18 cellular contexts compared by ENCODE assay signal in the genomic region with DNA sequence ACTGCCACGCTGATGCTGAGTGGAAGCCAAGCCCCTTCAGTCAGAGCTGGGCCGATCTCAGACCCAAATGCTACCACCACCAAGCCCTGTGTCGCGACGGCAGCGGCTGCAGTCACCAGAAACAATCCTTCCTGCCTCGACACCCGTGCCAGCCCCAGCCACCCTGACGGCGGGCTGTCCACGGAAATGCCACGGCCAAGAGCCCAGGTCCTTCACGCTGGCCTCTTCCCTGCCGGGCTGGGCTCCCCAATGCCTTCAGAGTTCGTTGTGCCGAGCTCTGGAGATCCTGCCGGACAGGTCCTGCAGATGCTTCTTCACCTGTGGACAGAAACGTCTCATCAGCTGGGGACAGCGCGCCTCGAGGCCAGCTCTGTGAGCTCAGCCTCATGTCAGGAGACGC. TPM values are rescaled to one million over a fixed set of nuclear protein-coding genes. Genes with fewer than 3 reads are reported as not detected.
A peak's percentile ranks its signal among the peaks of the same experiment; 100 is the strongest.
DNase-seq lines count a peak whose midpoint lies in the region; ATAC-seq, FAIRE-seq and TF ChIP-seq lines count a peak whose summit lies in the region.
"Had no signal": no experiment of that assay in that cellular context is flagged by ENCODE, and none has a peak within 500 bp of the region (broad histone marks: within the 10 kb centered on the region; RNA-seq: fewer than 3 reads in every experiment).

No MANE protein-coding gene starts in this region.

- 92% methylated on average over 22 of the region's 22 CpGs for WGBS in right cardiac atrium

- H3K9me3 ChIP-seq in right cardiac atrium (ENCODE audit: control insufficient read depth, low read length) (no peaks in the 10 kb centered on the region), kidney (ENCODE audit: control insufficient read depth in 1 of 2, low read length in 2 of 2) (no peaks in the 10 kb centered on the region), tibial artery (no peaks in the 10 kb centered on the region)
- H3K9me3 ChIP-seq: BE2C had no signal

- DNase-seq in right cardiac atrium = peak; percentile 6 to 56 (median 26)
- no peak for DNase-seq in left ventricle myocardium superior
- DNase-seq in effector memory CD8-positive, alpha-beta T cell = no peak
- DNase-seq in kidney = peak; percentile 50
- no peak for DNase-seq in NCI-H128 (lab: John Stamatoyannopoulos, UW; ENCODE audit: unreplicated experiment)
- no peak for DNase-seq in tibial artery
- DNase-seq: BE2C, DMS79, HCEC 1CT, HFFc6 had no signal

- ATAC-seq in right cardiac atrium (no peak), left ventricle myocardium superior (no peak), HG03378 (IDR thresholded peaks at IDR 0.05; ENCODE audit: unreplicated experiment) (no peak)
- no peak for ATAC-seq in effector memory CD8-positive, alpha-beta T cell (replicated peaks)
- ATAC-seq: GM12878 had no signal

- peak overlapping the region; percentile 25 to 39 for H3K27ac Mint-ChIP-seq in effector memory CD8-positive, alpha-beta T cell
- H3K27ac Mint-ChIP-seq: HFFc6 had no signal

- H3K4me3 Mint-ChIP-seq in effector memory CD8-positive, alpha-beta T cell = no peak overlapping the region
- H3K4me3 Mint-ChIP-seq: CD4-positive, alpha-beta memory T cell; HFFc6 had no signal

- no peaks in the 10 kb centered on the region for H3K9me3 Mint-ChIP-seq in effector memory CD8-positive, alpha-beta T cell
- H3K9me3 Mint-ChIP-seq: HFFc6 had no signal

- peaks cover 64% of the 10 kb centered on the region for H3K36me3 Mint-ChIP-seq in effector memory CD8-positive, alpha-beta T cell (ENCODE audit: insufficient read depth)

- no peak overlapping the region for H3K9ac ChIP-seq in kidney (ENCODE audit: low read length in 2 of 2)

- no peaks in the 10 kb centered on the region for H3K27me3 ChIP-seq in right cardiac atrium (ENCODE audit: control insufficient read depth, insufficient read depth)
- no peaks in the 10 kb centered on the region for H3K27me3 ChIP-seq in tibial artery
- H3K27me3 ChIP-seq: BE2C had no signal

- intact Hi-C loops in right cardiac atrium (cut with DNase I) (no loop called here), left ventricle myocardium superior (cut with micrococcal nuclease) (no loop called here), kidney (cut with DNase I) (no loop called here), tibial artery (cut with DNase I; ENCODE audit: low total_unique reads) (no loop called here)

- TF ChIP-seq CTCF in kidney (IDR thresholded peaks at IDR 0.05; ENCODE audit: borderline replicate concordance, extremely low read depth, insufficient read depth) = no peak
- TF ChIP-seq CTCF in tibial artery (IDR thresholded peaks at IDR 0.05) = no peak

- no peak for FAIRE-seq in kidney (lab: Jason Lieb, UNC)
- FAIRE-seq: A204.1, GM12878, GM18507 had no signal

- H3K4me1 ChIP-seq in right cardiac atrium (ENCODE audit: control insufficient read depth, insufficient read depth, low read length) (no peaks in the 10 kb centered on the region), kidney (ENCODE audit: control insufficient read depth in 1 of 2, insufficient read depth in 1 of 2, low read depth in 1 of 2, low read length in 2 of 2) (no peaks in the 10 kb centered on the region), tibial artery (no peaks in the 10 kb centered on the region)
- H3K4me1 ChIP-seq: BE2C had no signal

- H3K4me1 Mint-ChIP-seq in effector memory CD8-positive, alpha-beta T cell (ENCODE audit: low read depth in 2 of 2) = peaks cover 0 to 2% of the 10 kb centered on the region in 2 donors

- H3K27ac ChIP-seq in right cardiac atrium (ENCODE audit: low read length) = no peak overlapping the region
- no peak overlapping the region for H3K27ac ChIP-seq in kidney (ENCODE audit: low read depth in 2 of 2, low read length in 2 of 2)
- H3K27ac ChIP-seq in tibial artery = peak overlapping the region in 1 of 2 donors; percentile 29
- H3K27ac ChIP-seq: C4-2B, HL-60 had no signal

- H3K36me3 ChIP-seq in kidney (ENCODE audit: control insufficient read depth in 1 of 2, insufficient read depth in 2 of 2, low read length in 2 of 2) (peaks cover 34 to 61% of the 10 kb centered on the region in 2 donors), tibial artery (peaks cover 63 to 97% (median 96%) of the 10 kb centered on the region in 3 donors)

- no peak overlapping the region for H3K4me3 ChIP-seq in right cardiac atrium (ENCODE audit: low read length)
- H3K4me3 ChIP-seq in kidney (ENCODE audit: low read length in 2 of 2) = no peak overlapping the region
- no peak overlapping the region for H3K4me3 ChIP-seq in tibial artery
- H3K4me3 ChIP-seq: GM12878 had no signal

- no peaks in the 10 kb centered on the region for H3K27me3 Mint-ChIP-seq in effector memory CD8-positive, alpha-beta T cell
- H3K27me3 Mint-ChIP-seq: CD4-positive, alpha-beta memory T cell had no signal

RNA-seq across cellular contexts. Expression of gene LRPAP1, which starts 19.5 kb away (rescaled TPM):
- total RNA-seq in right cardiac atrium (100 to 1,000 TPM; 297 to 325 (median 309) TPM), left ventricle myocardium superior (307 TPM), kidney (204 TPM)
- polyA plus RNA-seq in right cardiac atrium (207 TPM), kidney (ENCODE audit: insufficient read depth, low read depth, low replicate concordance) (373 TPM)

RNA-seq across cellular contexts. Expression of gene DOK7, which starts 49.6 kb away (rescaled TPM):
- total RNA-seq in right cardiac atrium = 10 to 100 TPM; 28.9 to 40.0 (median 34.5) TPM
- polyA plus RNA-seq in right cardiac atrium = 36.3 TPM
- total RNA-seq in left ventricle myocardium superior = 35.5 TPM
- total RNA-seq in kidney = 7.0 TPM
- 1.2 TPM for polyA plus RNA-seq in kidney (ENCODE audit: insufficient read depth, low read depth, low replicate concordance)
- total RNA-seq: CD4-positive, alpha-beta memory T cell; G401; HFFc6 had no signal

Comparison
In these comparisons a context has a peak if more than half of its experiments do, and no peak if none do; other contexts are left out.
1. DNase-seq: peak in right cardiac atrium (3 of 3) and kidney (single experiment); none in left ventricle myocardium superior (single experiment), effector memory CD8-positive, alpha-beta T cell (0 of 3), NCI-H128 (single experiment) and tibial artery (0 of 2).